Comparison of ENCODE assay signal across 1 cellular context in the genomic region with DNA sequence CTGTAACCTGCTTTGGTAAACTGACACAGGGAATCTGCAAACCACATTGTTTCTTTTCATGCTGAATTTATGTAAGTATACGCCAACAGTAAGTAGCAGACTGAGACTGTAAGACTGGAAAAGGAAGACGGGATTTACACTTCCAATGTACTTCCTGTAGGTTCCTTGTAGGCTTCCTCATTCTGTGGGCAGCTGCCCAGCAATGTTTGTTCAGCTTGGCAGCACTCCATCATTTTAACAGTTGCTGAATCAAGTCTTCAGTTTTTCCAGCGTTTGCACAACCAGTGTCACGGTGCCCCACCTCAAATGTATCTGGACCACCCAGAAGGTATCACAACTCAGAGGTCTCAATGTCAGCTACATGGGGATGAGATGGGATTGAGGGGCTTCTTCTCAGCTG.
TF ChIP-seq lines count a peak whose summit lies in the region.

No MANE protein-coding gene starts in this region.

TF ChIP-seq in H1, 55 proteins besides CTCF, POLR2A, EP300 and RAD21 (continued from another document):
- no peak for TF ChIP-seq CHD2 (IDR thresholded peaks at IDR 0.05; ENCODE audit: low read length)
- no peak for TF ChIP-seq BCL11A (IDR thresholded peaks at IDR 0.05; ENCODE audit: low read depth in 2 of 2, low read length in 2 of 2)
- no peak for TF ChIP-seq SIRT6 (IDR thresholded peaks at IDR 0.05; ENCODE audit: low read length)
- TF ChIP-seq, protein P1, sequence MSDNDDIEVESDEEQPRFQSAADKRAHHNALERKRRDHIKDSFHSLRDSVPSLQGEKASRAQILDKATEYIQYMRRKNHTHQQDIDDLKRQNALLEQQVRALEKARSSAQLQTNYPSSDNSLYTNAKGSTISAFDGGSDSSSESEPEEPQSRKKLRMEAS (IDR thresholded peaks at IDR 0.05), result no peak
- TF ChIP-seq POLR2AphosphoS5 (IDR thresholded peaks at IDR 0.05; ENCODE audit: low read depth, low read length), result no peak
- no peak for TF ChIP-seq TAF1 (IDR thresholded peaks at IDR 0.05; ENCODE audit: low read depth, low read length)
- no peak for TF ChIP-seq CHD1 (IDR thresholded peaks at IDR 0.05; ENCODE audit: low read depth, low read length)
- TF ChIP-seq CBX8 (IDR thresholded peaks at IDR 0.05; ENCODE audit: borderline replicate concordance, low read depth, low read length), result no peak
- no peak for TF ChIP-seq KDM4A (IDR thresholded peaks at IDR 0.05; ENCODE audit: low read depth, low read length, severe bottlenecking)
- TF ChIP-seq SP4 (IDR thresholded peaks at IDR 0.05; ENCODE audit: low read length), result no peak
- TF ChIP-seq, protein P2, sequence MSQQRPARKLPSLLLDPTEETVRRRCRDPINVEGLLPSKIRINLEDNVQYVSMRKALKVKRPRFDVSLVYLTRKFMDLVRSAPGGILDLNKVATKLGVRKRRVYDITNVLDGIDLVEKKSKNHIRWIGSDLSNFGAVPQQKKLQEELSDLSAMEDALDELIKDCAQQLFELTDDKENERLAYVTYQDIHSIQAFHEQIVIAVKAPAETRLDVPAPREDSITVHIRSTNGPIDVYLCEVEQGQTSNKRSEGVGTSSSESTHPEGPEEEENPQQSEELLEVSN (IDR thresholded peaks at IDR 0.05), result no peak
- TF ChIP-seq YY1 (IDR thresholded peaks at IDR 0.05; ENCODE audit: low read depth, low read length), result no peak
- TF ChIP-seq SRF (IDR thresholded peaks at IDR 0.05; ENCODE audit: low read depth, low read length), result no peak
- TF ChIP-seq SP2 (IDR thresholded peaks at IDR 0.05; ENCODE audit: low read length), result no peak
TF ChIP-seq in H1: peak in this region for 0.
